ENCODE assay signal across 9 cellular contexts in genomic region chr13:95641291-95641811, GRCh38. TPM values are rescaled to one million over a fixed set of nuclear protein-coding genes. Genes with fewer than 3 reads are reported as not detected.
A peak's percentile ranks its signal among the peaks of the same experiment; 100 is the strongest.
DNase-seq lines count a peak whose midpoint lies in the region; ATAC-seq and TF ChIP-seq lines count a peak whose summit lies in the region.
"Had no signal": no experiment of that assay in that cellular context is flagged by ENCODE, and none has a peak within 500 bp of the region (broad histone marks: within the 10 kb centered on the region; RNA-seq: fewer than 3 reads in every experiment).

No MANE protein-coding gene starts in this region.

- H3K9ac ChIP-seq in HUES6 (ENCODE audit: low read length) (no peak overlapping the region), stomach smooth muscle (ENCODE audit: low read length in 2 of 2) (no peak overlapping the region)

- H3K27ac ChIP-seq in HUES6 (ENCODE audit: low read depth, low read length) = no peak overlapping the region
- H3K27ac ChIP-seq in stomach smooth muscle (ENCODE audit: low read length) = no peak overlapping the region

- H3K9me3 Mint-ChIP-seq in activated naive CD4-positive, alpha-beta T cell treated with anti-CD3 and anti-CD28 coated beads for 36 hours = no peaks in the 10 kb centered on the region
- H3K9me3 Mint-ChIP-seq: dendritic cell treated with granulocyte-macrophage colony-stimulating factor and Interleukin-4, amounts not matched to agents 40 ng/mL and 50 ng/mL, for 4 days had no signal

- peaks cover 23% of the 10 kb centered on the region; the same call in 1 of the 2 replicates for H3K4me1 ChIP-seq in HUES6 (ENCODE audit: control insufficient read depth, insufficient read depth, low read length)
- H3K4me1 ChIP-seq in stomach smooth muscle (ENCODE audit: control insufficient read depth, insufficient read depth, low read length) = peaks cover 20% of the 10 kb centered on the region

- no peak overlapping the region for H3K4me3 Mint-ChIP-seq in activated naive CD4-positive, alpha-beta T cell treated with anti-CD3 and anti-CD28 coated beads for 36 hours

- no peak overlapping the region for H3K27ac Mint-ChIP-seq in activated naive CD4-positive, alpha-beta T cell treated with anti-CD3 and anti-CD28 coated beads for 36 hours
- H3K27ac Mint-ChIP-seq: dendritic cell treated with granulocyte-macrophage colony-stimulating factor and Interleukin-4, amounts not matched to agents 40 ng/mL and 50 ng/mL, for 4 days had no signal

- H3K9me3 ChIP-seq in HUES6 (ENCODE audit: control insufficient read depth, insufficient read depth, low read depth, low read length) (no peaks in the 10 kb centered on the region), stomach smooth muscle (ENCODE audit: control insufficient read depth in 2 of 2, low read length in 2 of 2) (no peaks in the 10 kb centered on the region)

- H3K36me3 Mint-ChIP-seq in activated naive CD4-positive, alpha-beta T cell treated with anti-CD3 and anti-CD28 coated beads for 36 hours (ENCODE audit: low read depth) = no peaks in the 10 kb centered on the region

- H3K27me3 ChIP-seq in HUES6 (ENCODE audit: control insufficient read depth, insufficient read depth, low read length) (peaks cover 14% of the 10 kb centered on the region; the same call in 1 of the 2 replicates), stomach smooth muscle (ENCODE audit: control insufficient read depth in 1 of 2, insufficient read depth in 2 of 2, low read length in 2 of 2) (no peaks in the 10 kb centered on the region)

- ATAC-seq in HG03108 (IDR thresholded peaks at IDR 0.05; ENCODE audit: unreplicated experiment) = no peak
- no peak for ATAC-seq in GM19351 (IDR thresholded peaks at IDR 0.05; ENCODE audit: unreplicated experiment)

- peaks cover 38% of the 10 kb centered on the region for H3K27me3 Mint-ChIP-seq in activated naive CD4-positive, alpha-beta T cell treated with anti-CD3 and anti-CD28 coated beads for 36 hours (ENCODE audit: low read depth)

- H3K36me3 ChIP-seq in HUES6 (ENCODE audit: control insufficient read depth, insufficient read depth, low read length) (peaks cover 34% of the 10 kb centered on the region), stomach smooth muscle (ENCODE audit: control insufficient read depth in 2 of 2, insufficient read depth in 2 of 2, low read length in 2 of 2) (peaks cover 0 to 7% of the 10 kb centered on the region in 2 donors)

- DNase-seq in choroid plexus epithelial cell (ENCODE audit: low read depth) = no peak
- peak; percentile 60 for DNase-seq in left kidney (ENCODE audit: low read depth, low spot score)
- no peak for DNase-seq in activated CD4-positive, CD25-positive, alpha-beta regulatory T cell treated with anti-CD3 and anti-CD28 coated beads, Interleukin-2, amount 50 U/mL, for 72 hours
- DNase-seq in activated naive CD4-positive, alpha-beta T cell treated with anti-CD3 and anti-CD28 coated beads for 36 hours = no peak

- H3K4me3 ChIP-seq in HUES6 (ENCODE audit: low read depth, low read length) = peak overlapping the region; percentile 64
- H3K4me3 ChIP-seq in choroid plexus epithelial cell (ENCODE audit: low read depth, low read length) = peak overlapping the region; percentile 77
- H3K4me3 ChIP-seq in stomach smooth muscle (ENCODE audit: low read length in 2 of 2) = peak overlapping the region; percentile 36 to 72

- no peak for TF ChIP-seq CTCF in choroid plexus epithelial cell (conservative IDR thresholded peaks at IDR 0.05; ENCODE audit: low read depth, low read length)

- intact Hi-C loops in activated naive CD4-positive, alpha-beta T cell treated with anti-CD3 and anti-CD28 coated beads for 36 hours (cut with micrococcal nuclease) = no loop called here

- CTCF ChIA-PET in activated naive CD4-positive, alpha-beta T cell treated with anti-CD3 and anti-CD28 coated beads for 36 hours (lab: Charles Lee) = no interaction called here

- H3K4me1 Mint-ChIP-seq in activated naive CD4-positive, alpha-beta T cell treated with anti-CD3 and anti-CD28 coated beads for 36 hours (ENCODE audit: low read depth) = peaks cover 15% of the 10 kb centered on the region

RNA-seq across cellular contexts. Expression of gene DZIP1, which starts 3.2 kb away (rescaled TPM):
- total RNA-seq in activated naive CD4-positive, alpha-beta T cell treated with anti-CD3 and anti-CD28 coated beads for 36 hours = under 1 TPM; 0.15 to 0.41 TPM

RNA-seq across cellular contexts. Expression of gene DNAJC3, which starts 35.6 kb away (rescaled TPM):
- 10 to 100 TPM; 13.8 to 14.0 TPM for total RNA-seq in activated naive CD4-positive, alpha-beta T cell treated with anti-CD3 and anti-CD28 coated beads for 36 hours
